In the genomic region with DNA sequence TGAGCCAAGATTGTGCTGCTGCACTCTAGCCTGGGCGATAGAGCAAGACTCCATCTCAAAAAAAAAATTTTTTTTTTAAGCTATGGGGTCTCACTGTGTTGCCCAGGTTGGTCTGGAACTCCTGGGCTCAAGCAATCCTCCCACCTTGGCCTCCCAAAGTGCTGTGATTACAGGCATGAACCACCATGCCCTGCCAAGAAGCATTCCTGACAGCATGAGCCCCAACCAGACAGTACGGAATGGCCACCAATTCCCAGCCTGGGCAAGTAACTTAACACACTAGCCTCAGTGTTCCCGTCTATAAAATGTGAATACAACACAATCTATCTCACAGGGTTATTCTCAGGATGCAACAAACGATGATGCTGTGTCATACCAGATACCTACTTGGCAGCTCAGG, we compare ENCODE assay signal across 9 cellular contexts. TPM values are rescaled to one million over a fixed set of nuclear protein-coding genes. Genes with fewer than 3 reads are reported as not detected.
A peak's percentile ranks its signal among the peaks of the same experiment; 100 is the strongest.
DNase-seq lines count a peak whose midpoint lies in the region; ATAC-seq and TF ChIP-seq lines count a peak whose summit lies in the region.
"Had no signal": no experiment of that assay in that cellular context is flagged by ENCODE, and none has a peak within 500 bp of the region (broad histone marks: within the 10 kb centered on the region; RNA-seq: fewer than 3 reads in every experiment).

No MANE protein-coding gene starts in this region.

- peak overlapping the region; percentile 77 for H3K4me3 ChIP-seq in BJ (ENCODE audit: low read depth, low read length)
- no peak overlapping the region for H3K4me3 ChIP-seq in naive thymus-derived CD4-positive, alpha-beta T cell (ENCODE audit: low read length)
- peak overlapping the region in 2 of 4 donors; percentile 86 to 100 for H3K4me3 ChIP-seq in adrenal gland

- H3K27ac ChIP-seq in naive thymus-derived CD4-positive, alpha-beta T cell (ENCODE audit: low read depth, low read length) = peak overlapping the region; percentile 76
- peak overlapping the region in 2 of 5 donors; percentile 80 to 96 for H3K27ac ChIP-seq in adrenal gland

- H3K27ac Mint-ChIP-seq in IgD-negative memory B cell (peak overlapping the region; percentile 79 to 95 (median 84)), chondrocyte (ENCODE audit: unreplicated experiment) (peak overlapping the region; percentile 88)
- peak overlapping the region in 6 of 9 donors; percentile 71 to 88 (median 80) for H3K27ac Mint-ChIP-seq in naive thymus-derived CD4-positive, alpha-beta T cell

- DNase-seq in BJ (ENCODE audit: low read depth) (no peak), chondrocyte (ENCODE audit: low spot score) (no peak), adrenal gland (no peak), globus pallidus (ENCODE audit: low spot score) (no peak), NCI-H1694 (lab: John Stamatoyannopoulos, UW) (no peak)
- DNase-seq in naive thymus-derived CD4-positive, alpha-beta T cell = no peak
- DNase-seq in NK-92 treated with Interleukin-12 subunit alpha and Interleukin-12 subunit beta, amount 100 ng/mL, for 24 hours (lab: John Stamatoyannopoulos, UW) = no peak
- DNase-seq: activated CD4-positive, alpha-beta T cell treated with anti-CD3 and anti-CD28 coated beads, Interleukin-2, amount 50 U/mL, for 48 hours had no signal

- no peak for TF ChIP-seq CTCF in BJ (IDR thresholded peaks at IDR 0.05; ENCODE audit: insufficient read depth, low read depth, low read length)
- TF ChIP-seq CTCF in chondrocyte (IDR thresholded peaks at IDR 0.05) = no peak
- no peak for TF ChIP-seq CTCF in adrenal gland (IDR thresholded peaks at IDR 0.05)

- TF ChIP-seq POLR2A in adrenal gland (IDR thresholded peaks at IDR 0.05) = no peak

- POLR2A ChIA-PET in BJ (lab: Charles Lee) = no interaction called here
- POLR2A ChIA-PET in naive thymus-derived CD4-positive, alpha-beta T cell (lab: Charles Lee) = interaction anchor here (0.9 kb wide), 2 partner anchors 21 to 135 kb away, joined by 3 to 4 read pairs; no protein-coding TSS in a partner anchor

- H3K27me3 Mint-ChIP-seq in IgD-negative memory B cell = no peaks in the 10 kb centered on the region
- no peaks in the 10 kb centered on the region for H3K27me3 Mint-ChIP-seq in chondrocyte (ENCODE audit: low read depth)
- no peaks in the 10 kb centered on the region for H3K27me3 Mint-ChIP-seq in naive thymus-derived CD4-positive, alpha-beta T cell

- peaks cover 14 to 26% of the 10 kb centered on the region in 2 donors for H3K4me1 ChIP-seq in naive thymus-derived CD4-positive, alpha-beta T cell (ENCODE audit: control insufficient read depth in 2 of 2, insufficient read depth in 2 of 2, low read length in 2 of 2)
- peaks cover 40 to 55% of the 10 kb centered on the region in 2 donors for H3K4me1 ChIP-seq in adrenal gland (replicated peaks in 1 of 2)

- 66 to 81% (median 73%) methylated on average over 2 to 4 of the region's 4 CpGs for WGBS in adrenal gland, 4 donors

- peaks cover 33 to 45% (median 43%) of the 10 kb centered on the region in 3 donors for H3K4me1 Mint-ChIP-seq in IgD-negative memory B cell
- H3K4me1 Mint-ChIP-seq in chondrocyte (ENCODE audit: low read depth) = peaks cover 51% of the 10 kb centered on the region
- H3K4me1 Mint-ChIP-seq in naive thymus-derived CD4-positive, alpha-beta T cell = peaks cover 27 to 60% (median 54%) of the 10 kb centered on the region in 7 donors

- H3K9me3 Mint-ChIP-seq in IgD-negative memory B cell (no peaks in the 10 kb centered on the region), chondrocyte (ENCODE audit: low read depth) (no peaks in the 10 kb centered on the region)
- peaks cover 0 to 1% (median 0%) of the 10 kb centered on the region in 11 donors for H3K9me3 Mint-ChIP-seq in naive thymus-derived CD4-positive, alpha-beta T cell

- H3K36me3 ChIP-seq in BJ (ENCODE audit: control insufficient read depth, insufficient read depth, low read length) (peaks cover 2% of the 10 kb centered on the region), adrenal gland (replicated peaks in 1 of 2) (no peaks in the 10 kb centered on the region)
- H3K36me3 ChIP-seq in naive thymus-derived CD4-positive, alpha-beta T cell (ENCODE audit: control insufficient read depth in 2 of 3, insufficient read depth in 3 of 3, low read length in 3 of 3) = peaks cover 0 to 6% (median 0%) of the 10 kb centered on the region in 3 experiments

- H3K27me3 ChIP-seq in BJ (ENCODE audit: control insufficient read depth, insufficient read depth, low read length) = no peaks in the 10 kb centered on the region
- no peaks in the 10 kb centered on the region for H3K27me3 ChIP-seq in naive thymus-derived CD4-positive, alpha-beta T cell (ENCODE audit: control insufficient read depth in 2 of 2, insufficient read depth in 2 of 2, low read length in 2 of 2)
- no peaks in the 10 kb centered on the region for H3K27me3 ChIP-seq in adrenal gland

- no peaks in the 10 kb centered on the region for H3K9me3 ChIP-seq in naive thymus-derived CD4-positive, alpha-beta T cell (ENCODE audit: control insufficient read depth in 2 of 3, low read length in 3 of 3)
- H3K9me3 ChIP-seq in adrenal gland (replicated peaks in 1 of 3) = no peaks in the 10 kb centered on the region

- no peak for ATAC-seq in naive thymus-derived CD4-positive, alpha-beta T cell

- peaks cover 3% of the 10 kb centered on the region for H3K36me3 Mint-ChIP-seq in IgD-negative memory B cell
- no peaks in the 10 kb centered on the region for H3K36me3 Mint-ChIP-seq in chondrocyte (ENCODE audit: low read depth)
- peaks cover 0 to 8% (median 0%) of the 10 kb centered on the region in 5 donors for H3K36me3 Mint-ChIP-seq in naive thymus-derived CD4-positive, alpha-beta T cell

- H3K4me3 Mint-ChIP-seq in IgD-negative memory B cell = peak overlapping the region; percentile 88 to 97 (median 94)
- H3K4me3 Mint-ChIP-seq in chondrocyte (ENCODE audit: unreplicated experiment) = peak overlapping the region; percentile 89
- H3K4me3 Mint-ChIP-seq in naive thymus-derived CD4-positive, alpha-beta T cell = peak overlapping the region; percentile 90 to 97 (median 92)

- CTCF ChIA-PET in BJ (lab: Yijun Ruan, JAX) = interaction anchor here (0.6 to 1.0 kb wide), 4 partner anchors 9 to 34 kb away, joined by 3 to 4 read pairs (median 3); no protein-coding TSS in a partner anchor
- CTCF ChIA-PET in naive thymus-derived CD4-positive, alpha-beta T cell (lab: Charles Lee) = no interaction called here

- intact Hi-C loops in naive thymus-derived CD4-positive, alpha-beta T cell (cut with micrococcal nuclease) = loop anchor here (2.0 kb wide), 3 partner anchors 33 to 637 kb away; a partner anchor contains a TSS
- intact Hi-C loops in adrenal gland (cut with DNase I) = no loop called here

RNA-seq across cellular contexts. Expression of a gene that starts 2.1 kb away (rescaled TPM):
- 216 and 305 TPM in 2 replicates for polyA plus RNA-seq in BJ (2011; rRNA removed)
- 187 TPM in 2 replicates for polyA minus RNA-seq in BJ (2011; rRNA and poly(A)+ RNA removed)
- polyA plus RNA-seq in IgD-negative memory B cell = 102 TPM
- total RNA-seq in chondrocyte = 165 to 299 TPM (median 169 TPM) in 3 replicates
- 100 to 1,000 TPM in 3 of 5 experiments, 10 to 100 TPM in 2; 83.5 to 333 (median 121) TPM for total RNA-seq in naive thymus-derived CD4-positive, alpha-beta T cell
- 10 to 100 TPM; 60.7 to 63.4 TPM for polyA plus RNA-seq in naive thymus-derived CD4-positive, alpha-beta T cell
- total RNA-seq in adrenal gland = 100 to 1,000 TPM; 256 to 516 (median 357) TPM
- polyA plus RNA-seq in adrenal gland = 100 to 1,000 TPM; 131 to 253 (median 150) TPM

Comparison
In these comparisons a context has a peak if more than half of its experiments do, and no peak if none do; other contexts are left out.
1. intact Hi-C loops: an anchor here in naive thymus-derived CD4-positive, alpha-beta T cell (2.0 kb wide); none called in adrenal gland.